ENCODE assay signal across 7 cellular contexts in genomic region chr1:155227261-155228095, GRCh38. TPM values are rescaled to one million over a fixed set of nuclear protein-coding genes. Genes with fewer than 3 reads are reported as not detected.
DNase-seq lines count a peak whose midpoint lies in the region; ATAC-seq, FAIRE-seq and TF ChIP-seq lines count a peak whose summit lies in the region.

No MANE protein-coding gene starts in this region.

- FAIRE-seq in GM18507 (lab: Jason Lieb, UNC) (peak; percentile 96), astrocyte (lab: Jason Lieb, UNC) (no peak)

- H2AFZ ChIP-seq in astrocyte (ENCODE audit: low read depth, low read length): peak overlapping the region; percentile 83

- peaks cover 19% of the 10 kb centered on the region for H3K79me2 ChIP-seq in astrocyte (ENCODE audit: insufficient read depth, low read length)

- no peaks in the 10 kb centered on the region for H3K27me3 Mint-ChIP-seq in astrocyte (ENCODE audit: low read depth, unreplicated experiment)

- peaks cover 39% of the 10 kb centered on the region for H3K4me1 ChIP-seq in astrocyte (ENCODE audit: insufficient read depth, low read length)

- H4K20me1 ChIP-seq in astrocyte (ENCODE audit: insufficient read depth, low read length): no peaks in the 10 kb centered on the region

- TF ChIP-seq CTCF in astrocyte (IDR thresholded peaks at IDR 0.05; ENCODE audit: insufficient read depth, low read depth, low read length): no peak

- no peaks in the 10 kb centered on the region for H3K27me3 ChIP-seq in astrocyte (ENCODE audit: insufficient read depth, low read length)

- DNase-seq in GM18507 (ENCODE audit: extremely low spot score, insufficient read length, low read depth): peak; percentile 99
- DNase-seq in NCI-H1930 (lab: John Stamatoyannopoulos, UW): peak; percentile 99
- DNase-seq in T-helper 22 cell (ENCODE audit: low read depth): peak; percentile 96
- peak; percentile 95 for DNase-seq in astrocyte (ENCODE audit: low read depth)
- DNase-seq in hepatic stellate cell (ENCODE audit: low spot score): peak; percentile 100
- peak; percentile 98 for DNase-seq in renal cortical epithelial cell (ENCODE audit: low read depth)

- peaks cover 4% of the 10 kb centered on the region for H3K9me3 Mint-ChIP-seq in astrocyte (ENCODE audit: unreplicated experiment)

- peaks cover 34% of the 10 kb centered on the region for H3K4me1 Mint-ChIP-seq in astrocyte (ENCODE audit: low read depth, unreplicated experiment)

- H3K27ac Mint-ChIP-seq in astrocyte (ENCODE audit: unreplicated experiment): peak overlapping the region; percentile 97

- H3K9ac ChIP-seq in astrocyte (ENCODE audit: low read length): peak overlapping the region; percentile 92

- H3K4me3 Mint-ChIP-seq in astrocyte (ENCODE audit: unreplicated experiment): peak overlapping the region; percentile 89

- H3K4me2 ChIP-seq in astrocyte (ENCODE audit: low read length): peak overlapping the region; percentile 95

- peak overlapping the region; percentile 84 for H3K27ac ChIP-seq in astrocyte (ENCODE audit: low read depth, low read length)

- H3K4me3 ChIP-seq in astrocyte (ENCODE audit: insufficient read depth, low read depth, low read length): peak overlapping the region; percentile 84

- ATAC-seq in HG02973 (IDR thresholded peaks at IDR 0.05; ENCODE audit: unreplicated experiment): peak; percentile 82

- H3K36me3 ChIP-seq in astrocyte (ENCODE audit: insufficient read depth, low read length): no peaks in the 10 kb centered on the region

- H3K9me3 ChIP-seq in astrocyte (ENCODE audit: insufficient read depth, low read depth, low read length): no peaks in the 10 kb centered on the region

- H3K36me3 Mint-ChIP-seq in astrocyte (ENCODE audit: low read depth, unreplicated experiment): no peaks in the 10 kb centered on the region

RNA-seq across cellular contexts. Expression of gene MTX1, which starts 19.0 kb away (rescaled TPM):
- total RNA-seq in astrocyte: 39.8 and 41.8 TPM in 2 replicates
- total RNA-seq in renal cortical epithelial cell: 36.8 and 72.8 TPM in 2 replicates

RNA-seq across cellular contexts. Expression of gene THBS3, which starts 19.8 kb away (rescaled TPM):
- total RNA-seq in astrocyte (153 and 162 TPM in 2 replicates), renal cortical epithelial cell (21.7 and 52.9 TPM in 2 replicates)

RNA-seq across cellular contexts. Expression of gene ENTREP3, which starts 27.8 kb away (rescaled TPM):
- total RNA-seq in astrocyte: 51.1 and 51.7 TPM in 2 replicates
- total RNA-seq in renal cortical epithelial cell: 5.6 and 10.2 TPM in 2 replicates

RNA-seq across cellular contexts. Expression of gene SCAMP3, which starts 34.7 kb away (rescaled TPM):
- total RNA-seq in astrocyte: 68.9 and 70.3 TPM in 2 replicates
- total RNA-seq in renal cortical epithelial cell: 23.6 and 42.1 TPM in 2 replicates

RNA-seq across cellular contexts. Expression of gene CLK2, which starts 45.8 kb away (rescaled TPM):
- total RNA-seq in astrocyte (31.7 and 36.1 TPM in 2 replicates), renal cortical epithelial cell (12.0 and 33.1 TPM in 2 replicates)

Comparison
In these comparisons a context has a peak if more than half of its experiments do, and no peak if none do; other contexts are left out.
1. Peak in every context shown above with its lines: DNase-seq, ATAC-seq, H3K4me3 ChIP-seq and H3K27ac ChIP-seq.